ENCODE assay signal across 9 cellular contexts in the genomic region with DNA sequence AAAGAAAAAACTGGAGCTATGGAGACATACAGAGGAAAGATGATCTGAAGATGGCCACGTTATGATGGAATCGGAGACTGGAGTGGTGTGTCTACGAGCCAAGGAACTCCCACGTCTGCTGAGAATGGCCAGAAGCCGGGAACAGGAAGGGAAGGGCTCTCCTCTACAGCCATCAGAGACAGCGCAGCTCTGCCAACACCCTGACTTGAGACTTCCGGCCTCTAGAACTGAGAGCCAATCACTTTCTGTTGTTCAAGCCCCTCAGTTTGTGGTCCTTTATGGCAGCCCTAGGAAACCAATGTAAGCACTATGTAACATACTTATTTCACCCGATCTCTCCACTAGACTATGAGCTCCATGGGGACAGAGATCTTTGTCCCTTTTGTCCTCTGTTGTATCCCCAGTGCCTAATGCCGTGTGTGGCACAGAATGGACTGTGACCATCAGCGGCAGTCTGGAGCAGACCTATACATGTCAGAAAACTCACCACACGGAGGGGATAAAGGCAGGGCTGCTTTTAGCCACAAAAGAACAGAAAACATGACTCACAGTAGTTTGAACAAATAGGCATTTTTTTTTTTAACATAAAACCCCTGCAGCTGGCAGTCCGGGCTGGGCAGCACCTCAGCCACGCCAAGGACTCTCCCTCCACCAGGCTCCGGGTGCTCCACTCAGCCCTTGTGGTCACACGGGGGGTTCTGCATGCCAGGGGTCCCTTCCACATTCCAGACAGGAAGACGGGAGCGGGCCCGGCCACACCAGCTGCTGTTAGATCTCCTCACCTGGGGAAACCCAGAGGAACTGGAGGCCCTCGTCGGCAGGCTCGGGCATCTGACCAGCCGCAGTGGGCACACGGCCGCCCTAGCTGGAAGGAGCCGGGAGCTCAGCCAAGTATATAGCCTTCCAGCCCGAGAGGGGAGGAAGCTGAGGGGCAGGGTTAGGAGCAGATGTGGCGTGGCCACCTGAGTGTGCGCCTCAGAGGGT. TPM values are rescaled to one million over a fixed set of nuclear protein-coding genes. Genes with fewer than 3 reads are reported as not detected.
A peak's percentile ranks its signal among the peaks of the same experiment; 100 is the strongest.
DNase-seq lines count a peak whose midpoint lies in the region; ATAC-seq and TF ChIP-seq lines count a peak whose summit lies in the region.
"Had no signal": no experiment of that assay in that cellular context is flagged by ENCODE, and none has a peak within 500 bp of the region (broad histone marks: within the 10 kb centered on the region; RNA-seq: fewer than 3 reads in every experiment).

No MANE protein-coding gene starts in this region.

- peak overlapping the region; percentile 36 for H3K4me2 ChIP-seq in mesenchymal stem cell (ENCODE audit: low read length, poor library complexity, severe bottlenecking)

- H2BK12ac ChIP-seq in mesenchymal stem cell (ENCODE audit: low read length in 2 of 2), result no peak overlapping the region

- H3K4me1 ChIP-seq in mesenchymal stem cell (ENCODE audit: control insufficient read depth, insufficient read depth, low read depth, low read length) (peaks cover 22% of the 10 kb centered on the region), uterus (no peaks in the 10 kb centered on the region)

- no peak overlapping the region for H3K27ac ChIP-seq in brain microvascular endothelial cell
- peak overlapping the region; percentile 78 for H3K27ac ChIP-seq in mesenchymal stem cell (ENCODE audit: low read length, poor library complexity, severe bottlenecking)
- peak overlapping the region; percentile 42 to 53 for H3K27ac ChIP-seq in uterus
- H3K27ac ChIP-seq: C4-2B had no signal

- peak overlapping the region; percentile 5 for H4K8ac ChIP-seq in mesenchymal stem cell (ENCODE audit: low read length)

- no peaks in the 10 kb centered on the region for H3K27me3 Mint-ChIP-seq in activated naive CD4-positive, alpha-beta T cell treated with anti-CD3 and anti-CD28 coated beads for 36 hours (ENCODE audit: low read depth)
- H3K27me3 Mint-ChIP-seq in nephron progenitor cell (ENCODE audit: low read depth, poor library complexity), result no peaks in the 10 kb centered on the region

- H4K91ac ChIP-seq in mesenchymal stem cell (ENCODE audit: low read length), result peak overlapping the region; percentile 16

- H3K4me3 ChIP-seq in brain microvascular endothelial cell (ENCODE audit: low read depth, low read length) (no peak overlapping the region), mesenchymal stem cell (ENCODE audit: insufficient read depth in 1 of 2, low read depth in 1 of 2, low read length in 2 of 2) (no peak overlapping the region), uterus (no peak overlapping the region)

- peaks cover 9% of the 10 kb centered on the region for H3K36me3 Mint-ChIP-seq in activated naive CD4-positive, alpha-beta T cell treated with anti-CD3 and anti-CD28 coated beads for 36 hours (ENCODE audit: low read depth)
- H3K36me3 Mint-ChIP-seq in nephron progenitor cell (ENCODE audit: low read depth), result peaks cover 28% of the 10 kb centered on the region

- H3K27ac Mint-ChIP-seq in activated naive CD4-positive, alpha-beta T cell treated with anti-CD3 and anti-CD28 coated beads for 36 hours, result peak overlapping the region; percentile 5
- H3K27ac Mint-ChIP-seq in nephron progenitor cell, result no peak overlapping the region

- H3K79me1 ChIP-seq in mesenchymal stem cell (replicated peaks; ENCODE audit: low read length, poor library complexity, severe bottlenecking), result peaks cover 25% of the 10 kb centered on the region

- H2BK120ac ChIP-seq in mesenchymal stem cell (ENCODE audit: low read depth, low read length), result no peak overlapping the region

- H2AK5ac ChIP-seq in mesenchymal stem cell (ENCODE audit: low read length, severe bottlenecking), result peak overlapping the region; percentile 94

- no peaks in the 10 kb centered on the region for H3K27me3 ChIP-seq in brain microvascular endothelial cell (replicated peaks)
- no peaks in the 10 kb centered on the region for H3K27me3 ChIP-seq in mesenchymal stem cell (ENCODE audit: control insufficient read depth in 1 of 2, insufficient read depth in 1 of 2, low read length in 2 of 2)
- H3K27me3 ChIP-seq in uterus, result no peaks in the 10 kb centered on the region

- in situ Hi-C loops in brain microvascular endothelial cell (cut with HindIII; ENCODE audit: low pct_ligation_motif_present, low sequenced_read_pairs), result no loop called here

- intact Hi-C loops in activated naive CD4-positive, alpha-beta T cell treated with anti-CD3 and anti-CD28 coated beads for 36 hours (cut with micrococcal nuclease), result no loop called here
- intact Hi-C loops in uterus (cut with DNase I; ENCODE audit: low total_unique reads), result no loop called here

- no peak overlapping the region for H3K18ac ChIP-seq in mesenchymal stem cell (ENCODE audit: low read depth in 1 of 2, low read length in 2 of 2)

- peak overlapping the region; percentile 51 for H3K9ac ChIP-seq in mesenchymal stem cell (ENCODE audit: low read length)

- H3K9me3 ChIP-seq in mesenchymal stem cell (ENCODE audit: control insufficient read depth, low read length), result no peaks in the 10 kb centered on the region
- no peaks in the 10 kb centered on the region for H3K9me3 ChIP-seq in uterus

- H3K36me3 ChIP-seq in brain microvascular endothelial cell (replicated peaks) (peaks cover 16% of the 10 kb centered on the region), mesenchymal stem cell (ENCODE audit: control insufficient read depth in 1 of 2, insufficient read depth in 2 of 2, low read depth in 1 of 2, low read length in 2 of 2) (peaks cover 31 to 36% of the 10 kb centered on the region in 2 experiments), uterus (no peaks in the 10 kb centered on the region)

- ATAC-seq in HG02798 (IDR thresholded peaks at IDR 0.05; ENCODE audit: poor library complexity, unreplicated experiment), result no peak

- no peak overlapping the region for H3K4ac ChIP-seq in mesenchymal stem cell (ENCODE audit: low read depth in 1 of 2, low read length in 2 of 2)

- peak; percentile 26 for DNase-seq in activated naive CD4-positive, alpha-beta T cell treated with anti-CD3 and anti-CD28 coated beads for 36 hours
- DNase-seq in activated naive CD4-positive, alpha-beta T cell (lab: John Stamatoyannopoulos, UW), result no peak
- DNase-seq in brain microvascular endothelial cell (peak; percentile 51), mesenchymal stem cell (no peak), uterus (peak in 1 of 2 donors; percentile 54), superior temporal gyrus (ENCODE audit: extremely low spot score) (no peak), nephron progenitor cell (no peak)

- H2BK5ac ChIP-seq in mesenchymal stem cell (ENCODE audit: low read depth, low read length, poor library complexity, severe bottlenecking), result peak overlapping the region; percentile 53

- H3K4me3 Mint-ChIP-seq in activated naive CD4-positive, alpha-beta T cell treated with anti-CD3 and anti-CD28 coated beads for 36 hours, result no peak overlapping the region
- H3K4me3 Mint-ChIP-seq in nephron progenitor cell, result no peak overlapping the region

- no peak overlapping the region for H3K14ac ChIP-seq in mesenchymal stem cell (ENCODE audit: low read length in 2 of 2)

- peaks cover 2% of the 10 kb centered on the region for H3K4me1 Mint-ChIP-seq in activated naive CD4-positive, alpha-beta T cell treated with anti-CD3 and anti-CD28 coated beads for 36 hours (ENCODE audit: low read depth)
- no peaks in the 10 kb centered on the region for H3K4me1 Mint-ChIP-seq in nephron progenitor cell

- H2BK15ac ChIP-seq in mesenchymal stem cell (ENCODE audit: low read depth, poor library complexity, severe bottlenecking), result no peak overlapping the region

- WGBS in mesenchymal stem cell, result 93% methylated on average over 27 of the region's 28 CpGs

- H2AFZ ChIP-seq in mesenchymal stem cell (ENCODE audit: low read depth, low read length), result no peak overlapping the region

- CTCF ChIA-PET in activated naive CD4-positive, alpha-beta T cell treated with anti-CD3 and anti-CD28 coated beads for 36 hours (lab: Charles Lee), result interaction anchor here (0.7 to 2.2 kb wide), 6 partner anchors 10 to 75 kb away, joined by 4 to 12 read pairs (median 5); no protein-coding TSS in a partner anchor

- no peak for TF ChIP-seq POLR2A in uterus (IDR thresholded peaks at IDR 0.05)

- TF ChIP-seq CTCF in brain microvascular endothelial cell (IDR thresholded peaks at IDR 0.05; ENCODE audit: low read depth, low read length, missing control alignments) (peak; percentile 33), uterus (IDR thresholded peaks at IDR 0.05) (no peak), nephron progenitor cell (IDR thresholded peaks at IDR 0.05) (no peak)

- no peaks in the 10 kb centered on the region for H3K9me3 Mint-ChIP-seq in activated naive CD4-positive, alpha-beta T cell treated with anti-CD3 and anti-CD28 coated beads for 36 hours
- no peaks in the 10 kb centered on the region for H3K9me3 Mint-ChIP-seq in nephron progenitor cell

- H3K23ac ChIP-seq in mesenchymal stem cell (ENCODE audit: low read length in 2 of 2), result no peak overlapping the region

RNA-seq across cellular contexts. Expression of a gene that starts 16.1 kb away (rescaled TPM):
- total RNA-seq in activated naive CD4-positive, alpha-beta T cell treated with anti-CD3 and anti-CD28 coated beads for 36 hours, result 10 to 100 TPM; 45.0 to 51.7 TPM
- 2.2 TPM for polyA plus RNA-seq in mesenchymal stem cell (2013, experiment 1 of 2)
- polyA plus RNA-seq in mesenchymal stem cell (2013, experiment 2 of 2), result 2.8 TPM
- total RNA-seq in uterus, result 10 to 100 TPM in 1 of 4 donors, 1 to 10 TPM in 2, under 1 TPM in 1; 0.51 to 29.0 (median 6.8) TPM

RNA-seq across cellular contexts. Expression of a gene that starts 23.6 kb away (rescaled TPM):
- 10 to 100 TPM; 82.2 to 83.9 TPM for total RNA-seq in activated naive CD4-positive, alpha-beta T cell treated with anti-CD3 and anti-CD28 coated beads for 36 hours
- 296 TPM for polyA plus RNA-seq in mesenchymal stem cell (2013, experiment 1 of 2)
- 279 TPM for polyA plus RNA-seq in mesenchymal stem cell (2013, experiment 2 of 2)
- total RNA-seq in uterus, result 100 to 1,000 TPM in 3 of 4 donors, 10 to 100 TPM in 1; 83.2 to 210 (median 170) TPM

RNA-seq across cellular contexts. Expression of a gene that starts 24.2 kb away (rescaled TPM):
- 100 to 1,000 TPM; 253 to 254 TPM for total RNA-seq in activated naive CD4-positive, alpha-beta T cell treated with anti-CD3 and anti-CD28 coated beads for 36 hours
- 170 TPM for polyA plus RNA-seq in mesenchymal stem cell (2013, experiment 1 of 2)
- polyA plus RNA-seq in mesenchymal stem cell (2013, experiment 2 of 2), result 176 TPM
- 10 to 100 TPM; 25.4 to 73.1 (median 49.0) TPM for total RNA-seq in uterus

RNA-seq across cellular contexts. Expression of a gene that starts 24.3 kb away (rescaled TPM):
- total RNA-seq in activated naive CD4-positive, alpha-beta T cell treated with anti-CD3 and anti-CD28 coated beads for 36 hours, result 10 to 100 TPM; 10.9 to 13.2 TPM
- 30.2 TPM for polyA plus RNA-seq in mesenchymal stem cell (2013, experiment 1 of 2)
- polyA plus RNA-seq in mesenchymal stem cell (2013, experiment 2 of 2), result 30.8 TPM
- 10 to 100 TPM in 3 of 4 donors, 1 to 10 TPM in 1; 8.2 to 62.0 (median 19.3) TPM for total RNA-seq in uterus

RNA-seq across cellular contexts. Expression of a gene that starts 29.9 kb away (rescaled TPM):
- total RNA-seq in activated naive CD4-positive, alpha-beta T cell treated with anti-CD3 and anti-CD28 coated beads for 36 hours, result 10 to 100 TPM; 34.6 to 39.2 TPM
- polyA plus RNA-seq in mesenchymal stem cell (2013, experiment 1 of 2), result 16.7 TPM
- polyA plus RNA-seq in mesenchymal stem cell (2013, experiment 2 of 2), result 15.9 TPM
- 10 to 100 TPM in 3 of 4 donors, 1 to 10 TPM in 1; 1.5 to 25.6 (median 13.6) TPM for total RNA-seq in uterus

Comparison
In these comparisons a context has a peak if more than half of its experiments do, and no peak if none do; other contexts are left out.
1. DNase-seq: peak in activated naive CD4-positive, alpha-beta T cell treated with anti-CD3 and anti-CD28 coated beads for 36 hours (single experiment) and brain microvascular endothelial cell (single experiment); none in activated naive CD4-positive, alpha-beta T cell (0 of 4), mesenchymal stem cell (single experiment), superior temporal gyrus (single experiment) and nephron progenitor cell (single experiment).